In genomic region chr1:55781003-55781402, GRCh38 we compare ENCODE assay signal across 27 cellular contexts.
"Had no signal": no experiment of that assay in that cellular context is flagged by ENCODE, and none has a peak within 500 bp of the region (broad histone marks: within the 10 kb centered on the region; RNA-seq: fewer than 3 reads in every experiment).

No MANE protein-coding gene starts in this region.

- H3K36me3 ChIP-seq: ascending aorta, breast epithelium, cardiac muscle cell, colonic mucosa, esophagus squamous epithelium, gastroesophageal sphincter, heart right ventricle had no signal

- H3K4me2 ChIP-seq: hepatocyte had no signal

- DNase-seq: activated CD4-positive, alpha-beta memory T cell treated with anti-CD3 and anti-CD28 coated beads for 36 hours; activated CD4-positive, alpha-beta T cell treated with anti-CD3 and anti-CD28 coated beads for 36 hours; activated CD4-positive, CD25-positive, alpha-beta regulatory T cell; activated CD4-positive, CD25-positive, alpha-beta regulatory T cell treated with anti-CD3 and anti-CD28 coated beads, Interleukin-2, amount 50 U/mL, for 72 hours; activated CD8-positive, alpha-beta memory T cell treated with anti-CD3 and anti-CD28 coated beads, Interleukin-2, amount 50 U/mL, for 48 hours; activated CD8-positive, alpha-beta T cell treated with anti-CD3 and anti-CD28 coated beads, Interleukin-2, amount 10 ng/mL, durations not matched to agents 7 days and 5 days; activated gamma-delta T cell; activated naive CD4-positive, alpha-beta T cell; activated naive CD4-positive, alpha-beta T cell treated with anti-CD3 and anti-CD28 coated beads, Interleukin-2, amount 10 ng/mL, durations not matched to agents 7 days and 5 days; activated naive CD8-positive, alpha-beta T cell treated with anti-CD3 and anti-CD28 coated beads, Interleukin-2, amount 10 ng/mL, durations not matched to agents 7 days and 5 days; activated T-cell treated with anti-CD3 and anti-CD28 coated beads for 4 hours; activated T-cell treated with anti-CD3 and anti-CD28 coated beads, Interleukin-2, amount 50 U/mL, for 24 hours; activated T-cell treated with anti-CD3 and anti-CD28 coated beads, Interleukin-2, amount 50 U/mL, for 72 hours; central memory CD4-positive, alpha-beta T cell; cerebellar nuclear complex; colonic mucosa; effector CD8-positive, alpha-beta T cell; esophagus squamous epithelium; foreskin melanocyte; heart right ventricle had no signal

- H3K27ac ChIP-seq: ascending aorta, breast epithelium, cardiac muscle cell, colonic mucosa, epithelial cell of prostate, esophagus squamous epithelium, heart right ventricle had no signal

- H2AFZ ChIP-seq: hepatocyte had no signal

- H3K4me1 ChIP-seq: ascending aorta, breast epithelium, colonic mucosa had no signal

- H3K9me3 ChIP-seq: ascending aorta, breast epithelium, colonic mucosa, esophagus squamous epithelium, gastroesophageal sphincter, heart right ventricle had no signal

- H3K4me3 ChIP-seq: ascending aorta, breast epithelium, cardiac muscle cell, colonic mucosa, esophagus squamous epithelium, gastroesophageal sphincter, heart right ventricle, hepatocyte had no signal

- ATAC-seq: activated CD4-positive, alpha-beta T cell treated with anti-CD3 and anti-CD28 coated beads for 36 hours; activated CD8-positive, alpha-beta T cell treated with anti-CD3 and anti-CD28 coated beads, Interleukin-2, amount 10 ng/mL, durations not matched to agents 7 days and 5 days; activated naive CD4-positive, alpha-beta T cell treated with anti-CD3 and anti-CD28 coated beads, Interleukin-2, amount 50 U/mL, for 72 hours; activated T-cell treated with anti-CD3 and anti-CD28 coated beads, Interleukin-2, amount 50 U/mL, for 72 hours; gastroesophageal sphincter had no signal

- H3K79me2 ChIP-seq: hepatocyte had no signal

- H3K27me3 ChIP-seq: ascending aorta, breast epithelium, cardiac muscle cell, colonic mucosa, gastroesophageal sphincter, heart right ventricle, hepatocyte had no signal
